ENCODE assay signal across 21 cellular contexts in genomic region chr7:44132039-44132438, GRCh38. TPM values are rescaled to one million over a fixed set of nuclear protein-coding genes. Genes with fewer than 3 reads are reported as not detected.
DNase-seq lines count a peak whose midpoint lies in the region; ATAC-seq and TF ChIP-seq lines count a peak whose summit lies in the region.
"Had no signal": no experiment of that assay in that cellular context is flagged by ENCODE, and none has a peak within 500 bp of the region (broad histone marks: within the 10 kb centered on the region; RNA-seq: fewer than 3 reads in every experiment).

No MANE protein-coding gene starts in this region.

- H4K20me1 ChIP-seq in hepatocyte (ENCODE audit: insufficient read depth, poor library complexity, severe bottlenecking), result no peaks in the 10 kb centered on the region

- in situ Hi-C loops in KBM-7 (cut with MboI; ENCODE audit: low pct_unique_long_range_greater_than_20kb, low sequenced_read_pairs), result no loop called here

- H3K9me3 Mint-ChIP-seq in chondrocyte (ENCODE audit: low read depth), result peaks cover 9% of the 10 kb centered on the region
- H3K9me3 Mint-ChIP-seq: activated CD4-positive, alpha-beta T cell treated with anti-CD3 and anti-CD28 coated beads, Interleukin-2, amount 10 ng/mL, durations not matched to agents 7 days and 5 days had no signal

- H3K4me2 ChIP-seq in hepatocyte, result peak overlapping the region; percentile 19

- 43% methylated on average over 2 of the region's 2 CpGs for WGBS in hepatocyte (ENCODE audit: low lambda C conversion rate, missing lambda C conversion rate)
- 36 to 59% (median 48%) methylated on average over 2 of the region's 2 CpGs for WGBS in psoas muscle, 3 donors

- no peak overlapping the region for H3K4me3 Mint-ChIP-seq in chondrocyte (ENCODE audit: unreplicated experiment)
- H3K4me3 Mint-ChIP-seq: activated CD4-positive, alpha-beta T cell treated with anti-CD3 and anti-CD28 coated beads, Interleukin-2, amount 10 ng/mL, durations not matched to agents 7 days and 5 days had no signal

- no peaks in the 10 kb centered on the region for H3K27me3 Mint-ChIP-seq in chondrocyte (ENCODE audit: low read depth)

- H3K36me3 ChIP-seq in KOPT-K1 (ENCODE audit: insufficient read depth, low read length), result no peaks in the 10 kb centered on the region
- H3K36me3 ChIP-seq in hepatocyte (replicated peaks; ENCODE audit: insufficient read depth, low read depth), result no peaks in the 10 kb centered on the region
- H3K36me3 ChIP-seq in psoas muscle (ENCODE audit: insufficient read depth in 1 of 2, low read depth in 1 of 2), result no peaks in the 10 kb centered on the region
- H3K36me3 ChIP-seq: ascending aorta, BE2C, colonic mucosa, left lung, Peyer's patch, tibial artery had no signal

- H3K9me2 ChIP-seq in hepatocyte (replicated peaks; ENCODE audit: insufficient read depth), result no peaks in the 10 kb centered on the region

- H2AFZ ChIP-seq in hepatocyte, result no peak overlapping the region

- H3K36me3 Mint-ChIP-seq in chondrocyte (ENCODE audit: low read depth), result peaks cover 8% of the 10 kb centered on the region

- TF ChIP-seq CTCF in chondrocyte (IDR thresholded peaks at IDR 0.05) (no peak), hepatocyte (IDR thresholded peaks at IDR 0.05; ENCODE audit: poor library complexity) (no peak), psoas muscle (IDR thresholded peaks at IDR 0.05) (no peak)

- H3K27ac ChIP-seq in KOPT-K1 (ENCODE audit: low read depth, low read length, poor library complexity, severe bottlenecking), result peak overlapping the region; percentile 16
- no peak overlapping the region for H3K27ac ChIP-seq in hepatocyte
- peak overlapping the region; percentile 50 for H3K27ac ChIP-seq in psoas muscle
- H3K27ac ChIP-seq: ascending aorta, colonic mucosa, left lung, Peyer's patch, tibial artery had no signal

- H3K9me3 ChIP-seq in KOPT-K1 (ENCODE audit: insufficient read depth, low read length, poor library complexity, severe bottlenecking) (peaks cover 11% of the 10 kb centered on the region), hepatocyte (ENCODE audit: low read depth) (no peaks in the 10 kb centered on the region), psoas muscle (no peaks in the 10 kb centered on the region)
- H3K9me3 ChIP-seq: ascending aorta, BE2C, colonic mucosa, left lung, Peyer's patch, tibial artery had no signal

- no peak overlapping the region for H3K27ac Mint-ChIP-seq in chondrocyte (ENCODE audit: unreplicated experiment)
- H3K27ac Mint-ChIP-seq: activated CD4-positive, alpha-beta T cell treated with anti-CD3 and anti-CD28 coated beads, Interleukin-2, amount 10 ng/mL, durations not matched to agents 7 days and 5 days had no signal

- H3K4me1 Mint-ChIP-seq in chondrocyte (ENCODE audit: low read depth), result peaks cover 9% of the 10 kb centered on the region
- H3K4me1 Mint-ChIP-seq: activated CD4-positive, alpha-beta T cell treated with anti-CD3 and anti-CD28 coated beads, Interleukin-2, amount 10 ng/mL, durations not matched to agents 7 days and 5 days had no signal

- intact Hi-C loops in psoas muscle (cut with DNase I), result no loop called here

- H3K4me3 ChIP-seq in hepatocyte, result no peak overlapping the region
- no peak overlapping the region for H3K4me3 ChIP-seq in psoas muscle
- H3K4me3 ChIP-seq: ascending aorta, colonic mucosa, left lung, Peyer's patch, tibial artery had no signal

- peaks cover 3% of the 10 kb centered on the region for H3K4me1 ChIP-seq in hepatocyte (ENCODE audit: insufficient read depth)
- H3K4me1 ChIP-seq in psoas muscle, result peaks cover 8% of the 10 kb centered on the region
- H3K4me1 ChIP-seq: ascending aorta, BE2C, colonic mucosa, left lung, Peyer's patch, tibial artery had no signal

- H3K27me3 ChIP-seq in hepatocyte (no peaks in the 10 kb centered on the region), psoas muscle (ENCODE audit: insufficient read depth in 3 of 3, low read length in 2 of 3) (no peaks in the 10 kb centered on the region)
- H3K27me3 ChIP-seq: ascending aorta, BE2C, colonic mucosa, left lung, Peyer's patch, tibial artery had no signal

- ATAC-seq in psoas muscle (peak; percentile 48 to 78 (median 70)), GM18868 (IDR thresholded peaks at IDR 0.05; ENCODE audit: unreplicated experiment) (no peak)
- ATAC-seq: left lung had no signal

- no peaks in the 10 kb centered on the region for H3K79me2 ChIP-seq in hepatocyte

- DNase-seq in chondrocyte (ENCODE audit: low spot score) (peak; percentile 24), hepatocyte (ENCODE audit: low spot score) (no peak), psoas muscle (peak in 1 of 2 donors; percentile 40), KBM-7 (no peak), NCI-H1105 (lab: John Stamatoyannopoulos, UW) (no peak)
- DNase-seq in stimulated activated CD4-positive, alpha-beta T cell treated with anti-CD3 and anti-CD28 coated beads, Interleukin-4, amount 100 ng/mL, for 1 hour, result no peak
- DNase-seq: activated CD4-positive, alpha-beta T cell treated with anti-CD3 and anti-CD28 coated beads, Interleukin-2, amount 10 ng/mL, durations not matched to agents 7 days and 5 days; activated naive CD4-positive, alpha-beta T cell; BE2C; colonic mucosa; foreskin fibroblast; GDM1; NCI-H1694; NCI-H2227 treated with DMSO at 0.1 percent for 48 hours; Peyer's patch; tibial artery had no signal

RNA-seq across cellular contexts. Expression of gene POLD2, which starts 8.7 kb away (rescaled TPM):
- total RNA-seq in chondrocyte (49.2 to 64.5 TPM (median 57.3 TPM) in 3 replicates), hepatocyte (59.9 and 68.1 TPM in 2 replicates), psoas muscle (100 to 1,000 TPM in 3 of 4 donors, 10 to 100 TPM in 1; 79.2 to 127 (median 119) TPM)
- polyA plus RNA-seq in hepatocyte (110 and 120 TPM in 2 replicates), psoas muscle (10 to 100 TPM; 57.3 to 87.1 (median 81.3) TPM)

RNA-seq across cellular contexts. Expression of gene MYL7, which starts 9.1 kb away (rescaled TPM):
- not detected in 3 replicates for total RNA-seq in chondrocyte
- 0.36 and 5.2 TPM in 2 replicates for total RNA-seq in hepatocyte
- polyA plus RNA-seq in hepatocyte, result 6.9 and 8.9 TPM in 2 replicates
- 1 to 10 TPM in 2 of 4 donors, not detected in 2; 1.7 TPM for total RNA-seq in psoas muscle
- polyA plus RNA-seq in psoas muscle, result under 1 TPM in 2 of 3 donors, not detected in 1; 0.15 to 0.23 TPM
- total RNA-seq: activated CD4-positive, alpha-beta T cell treated with anti-CD3 and anti-CD28 coated beads, Interleukin-2, amount 10 ng/mL, durations not matched to agents 7 days and 5 days; ascending aorta; M059J; Peyer's patch had no signal

RNA-seq across cellular contexts. Expression of gene AEBP1, which starts 27.9 kb away (rescaled TPM):
- total RNA-seq in chondrocyte (242 to 422 TPM (median 412 TPM) in 3 replicates), hepatocyte (12.8 and 26.7 TPM in 2 replicates), psoas muscle (10 to 100 TPM in 3 of 4 donors, 1 to 10 TPM in 1; 6.9 to 22.0 (median 14.6) TPM)
- polyA plus RNA-seq in hepatocyte (108 and 129 TPM in 2 replicates), psoas muscle (1 to 10 TPM; 2.8 to 7.8 (median 5.9) TPM)
- total RNA-seq: M059J had no signal

RNA-seq across cellular contexts. Expression of gene POLM, which starts 49.7 kb away (rescaled TPM):
- 14.3 to 19.0 TPM (median 15.5 TPM) in 3 replicates for total RNA-seq in chondrocyte
- 15.5 and 22.3 TPM in 2 replicates for total RNA-seq in hepatocyte
- polyA plus RNA-seq in hepatocyte, result 16.0 and 29.3 TPM in 2 replicates
- 10 to 100 TPM in 3 of 4 donors, 1 to 10 TPM in 1; 7.7 to 13.1 (median 10.4) TPM for total RNA-seq in psoas muscle
- 1 to 10 TPM; 7.1 to 9.6 (median 7.1) TPM for polyA plus RNA-seq in psoas muscle

RNA-seq across cellular contexts. Expression of gene GCK, which starts 57.2 kb away (rescaled TPM):
- total RNA-seq in chondrocyte, result 0.31 to 0.44 TPM (median 0.37 TPM) in 3 replicates
- total RNA-seq in hepatocyte, result 0.72 and 2.5 TPM in 2 replicates
- polyA plus RNA-seq in hepatocyte, result 1.7 TPM in 2 replicates
- not detected for total RNA-seq in psoas muscle
- polyA plus RNA-seq in psoas muscle, result under 1 TPM; 0.07 to 0.11 (median 0.08) TPM
- total RNA-seq: activated CD4-positive, alpha-beta T cell treated with anti-CD3 and anti-CD28 coated beads, Interleukin-2, amount 10 ng/mL, durations not matched to agents 7 days and 5 days; M059J; Peyer's patch had no signal
